Comparison of ENCODE assay signal across 1 cellular context in the genomic region with DNA sequence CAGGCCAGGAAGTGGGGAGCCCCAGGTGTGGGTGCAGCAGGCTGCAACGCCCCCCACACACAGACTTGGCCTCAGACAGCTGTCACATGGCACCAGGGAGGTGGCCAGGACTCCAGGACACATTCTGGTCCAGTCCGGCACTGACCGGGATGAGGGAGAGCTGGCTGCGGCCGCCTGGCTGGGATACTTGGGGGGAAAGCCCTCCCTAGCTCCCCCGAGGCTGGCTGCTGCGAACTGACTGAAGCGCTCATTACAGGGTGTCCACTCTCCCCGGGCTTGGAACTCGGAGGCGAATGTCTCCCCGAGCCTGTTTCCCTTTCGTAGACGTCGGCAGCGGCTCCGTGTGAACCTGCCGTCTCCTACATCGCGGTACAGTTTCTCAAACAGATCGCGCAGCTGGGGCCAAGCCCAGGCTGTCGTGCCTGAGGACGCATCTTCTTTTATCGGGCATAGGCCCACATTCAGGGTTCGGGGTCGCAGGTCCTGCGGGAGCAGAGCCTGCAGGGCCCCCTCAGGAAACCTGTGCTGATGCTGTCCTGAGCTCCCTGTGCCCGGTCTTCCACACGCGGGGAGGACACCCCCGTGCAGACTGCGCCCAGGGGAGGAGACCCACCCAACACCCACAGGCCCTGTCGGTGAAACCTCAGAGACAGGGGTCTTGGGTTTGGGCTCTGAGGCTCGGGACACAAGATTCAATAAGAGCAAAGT.
TF ChIP-seq lines count a peak whose summit lies in the region.

No MANE protein-coding gene starts in this region.

TF ChIP-seq in K562, 482 proteins besides CTCF, POLR2A, EP300 and RAD21:
- peak; percentile 50 for TF ChIP-seq POLR2G (IDR thresholded peaks at IDR 0.05; ENCODE audit: low read depth, low read length)
- TF ChIP-seq ARNT (IDR thresholded peaks at IDR 0.05), result no peak
TF ChIP-seq in K562: peak in this region for 1.
